Comparison of ENCODE assay signal across 8 cellular contexts in the genomic region with DNA sequence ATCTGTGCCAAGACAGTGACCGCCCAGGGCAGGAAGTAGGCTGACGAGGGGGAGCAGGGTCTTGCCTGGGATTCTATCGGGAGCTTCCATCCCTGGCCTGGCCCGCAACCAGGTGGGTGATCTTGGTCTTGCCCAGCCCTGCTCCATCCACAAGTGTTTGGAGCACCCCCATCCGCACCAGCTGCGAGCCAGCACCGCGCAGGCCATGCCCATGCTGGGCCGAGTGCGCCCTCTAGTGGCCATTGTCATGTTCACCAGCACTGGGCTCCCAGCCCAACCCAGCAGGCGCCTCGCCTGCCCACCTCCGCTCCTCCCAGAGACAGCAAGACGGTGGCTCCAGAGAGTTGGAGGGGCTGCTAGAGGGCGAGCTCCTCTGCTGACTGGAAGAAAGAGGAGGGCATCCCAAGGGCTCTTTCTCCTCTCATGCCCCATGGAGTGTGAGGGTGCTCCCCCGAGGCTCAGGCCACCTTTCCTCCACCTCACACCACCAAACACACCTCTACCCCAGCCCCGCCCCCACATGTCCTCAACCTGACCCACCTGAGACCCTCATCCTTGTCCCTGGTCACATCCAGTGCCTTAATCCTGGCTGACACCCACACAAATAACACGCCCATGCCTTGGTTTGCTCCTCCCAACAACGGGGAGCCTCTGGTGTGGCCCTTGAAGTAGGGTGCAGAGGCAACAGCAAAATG. TPM values are rescaled to one million over a fixed set of nuclear protein-coding genes. Genes with fewer than 3 reads are reported as not detected.
DNase-seq lines count a peak whose midpoint lies in the region; ATAC-seq, FAIRE-seq and TF ChIP-seq lines count a peak whose summit lies in the region.

No MANE protein-coding gene starts in this region.

- POLR2A ChIA-PET in A673 (lab: Charles Lee; ENCODE audit: low non-redundant PET) (no interaction called here), activated B cell treated with CpG ODN at 0.5 μM for 24 hours (lab: Charles Lee) (interaction anchor here (1.7 kb wide), 1 partner anchor 475 kb away, joined by 6 read pairs; no protein-coding TSS in a partner anchor)

- no peaks in the 10 kb centered on the region for H3K9me1 ChIP-seq in keratinocyte (ENCODE audit: control insufficient read depth, extremely low read depth, insufficient read depth, low read length)

- intact Hi-C loops in A673 (cut with micrococcal nuclease; ENCODE audit: unreplicated experiment) (loop anchor here (1.0 to 10.0 kb wide), 3 partner anchors 36 to 473 kb away; no protein-coding TSS in a partner anchor), activated B cell treated with CpG ODN at 0.5 μM for 24 hours (cut with micrococcal nuclease) (loop anchor here (1.0 kb wide), 5 partner anchors 37 to 566 kb away; a partner anchor contains a TSS), breast epithelium (cut with DNase I; ENCODE audit: low total_unique reads) (no loop called here)

- H3K4me2 ChIP-seq in keratinocyte (ENCODE audit: control insufficient read depth, extremely low read depth, insufficient read depth, low read depth, low read length), result no peak overlapping the region

- dilution Hi-C loops in keratinocyte (cut with MboI; ENCODE audit: extremely low pct_ligation_motif_present, low sequenced_read_pairs), result no loop called here

- H3K4me3 ChIP-seq in A673 (ENCODE audit: low read depth, low read length, poor library complexity, severe bottlenecking), result no peak overlapping the region
- H3K4me3 ChIP-seq in breast epithelium, result no peak overlapping the region
- H3K4me3 ChIP-seq in keratinocyte (ENCODE audit: control insufficient read depth in 2 of 3, extremely low read depth in 1 of 3, insufficient read depth in 2 of 3, low read depth in 1 of 3, low read length in 3 of 3), result no peak overlapping the region

- ATAC-seq in GM18505 (IDR thresholded peaks at IDR 0.05; ENCODE audit: unreplicated experiment) (peak; percentile 92), HG02943 (IDR thresholded peaks at IDR 0.05; ENCODE audit: low read depth, unreplicated experiment) (peak; percentile 72), activated B cell treated with CpG ODN at 0.5 μM for 24 hours (ENCODE audit: low read depth) (peak; percentile 99)

- H3K36me3 ChIP-seq in A673 (ENCODE audit: insufficient read depth, low read length, poor library complexity, severe bottlenecking), result no peaks in the 10 kb centered on the region
- no peaks in the 10 kb centered on the region for H3K36me3 ChIP-seq in breast epithelium
- no peaks in the 10 kb centered on the region for H3K36me3 ChIP-seq in keratinocyte (ENCODE audit: control insufficient read depth in 2 of 2, extremely low read depth in 1 of 2, insufficient read depth in 2 of 2, low read length in 2 of 2)

- H3K9me3 ChIP-seq in A673 (ENCODE audit: low read depth, low read length, poor library complexity, severe bottlenecking), result no peaks in the 10 kb centered on the region
- H3K9me3 ChIP-seq in breast epithelium, result no peaks in the 10 kb centered on the region
- peaks cover 8% of the 10 kb centered on the region for H3K9me3 ChIP-seq in keratinocyte (ENCODE audit: control insufficient read depth, low read depth, low read length)

- no peak for TF ChIP-seq POLR2A in GM18505 (IDR thresholded peaks at IDR 0.05; ENCODE audit: borderline replicate concordance, extremely low read depth, insufficient read depth, insufficient read length)
- TF ChIP-seq POLR2A in breast epithelium (IDR thresholded peaks at IDR 0.05), result no peak

- no peak overlapping the region for H3K9ac ChIP-seq in keratinocyte (ENCODE audit: control insufficient read depth, extremely low read depth, insufficient read depth, low read length)

- H3K9me3 Mint-ChIP-seq in activated B cell treated with CpG ODN at 0.5 μM for 24 hours, result no peaks in the 10 kb centered on the region

- H3K27me3 Mint-ChIP-seq in activated B cell treated with CpG ODN at 0.5 μM for 24 hours, result no peaks in the 10 kb centered on the region

- no peaks in the 10 kb centered on the region for H3K79me2 ChIP-seq in keratinocyte (ENCODE audit: control insufficient read depth, insufficient read depth, low read length)

- H3K27ac ChIP-seq in A673 (ENCODE audit: low read depth, low read length, poor library complexity, severe bottlenecking) (no peak overlapping the region), breast epithelium (no peak overlapping the region), keratinocyte (ENCODE audit: control insufficient read depth, insufficient read depth, low read length) (no peak overlapping the region)

- H3K4me1 ChIP-seq in A673 (ENCODE audit: insufficient read depth, low read length, poor library complexity, severe bottlenecking) (no peaks in the 10 kb centered on the region), breast epithelium (no peaks in the 10 kb centered on the region), keratinocyte (ENCODE audit: control insufficient read depth, extremely low read depth, insufficient read depth, low read length) (no peaks in the 10 kb centered on the region)

- H3K27me3 ChIP-seq in A673 (replicated peaks; ENCODE audit: insufficient read depth, low read depth, low read length, poor library complexity) (no peaks in the 10 kb centered on the region), breast epithelium (peaks cover 0 to 87% of the 10 kb centered on the region in 2 donors), keratinocyte (ENCODE audit: control insufficient read depth, extremely low read depth, insufficient read depth, low read length) (peaks cover 14% of the 10 kb centered on the region)

- DNase-seq in A673 (ENCODE audit: low spot score) (peak; percentile 83), NCI-H2171 (lab: John Stamatoyannopoulos, UW) (peak; percentile 44), activated B cell treated with CpG ODN at 0.5 μM for 24 hours (peak; percentile 68), breast epithelium (ENCODE audit: low spot score in 2 of 2) (peak; percentile 62 to 79), keratinocyte (ENCODE audit: low read depth, low spot score) (no peak)
- DNase-seq in stimulated activated CD4-positive, alpha-beta T cell treated with anti-CD3 and anti-CD28 coated beads, Interleukin-1b, Interleukin-23, amount 100 ng/mL, for 4 hours (ENCODE audit: low read depth in 2 of 2), result peak; percentile 76 to 81

- H3K4me1 Mint-ChIP-seq in activated B cell treated with CpG ODN at 0.5 μM for 24 hours, result no peaks in the 10 kb centered on the region

- H4K20me1 ChIP-seq in keratinocyte (ENCODE audit: control insufficient read depth, extremely low read depth, insufficient read depth, low read length), result no peaks in the 10 kb centered on the region

- H3K36me3 Mint-ChIP-seq in activated B cell treated with CpG ODN at 0.5 μM for 24 hours (ENCODE audit: low read depth), result no peaks in the 10 kb centered on the region

- no peak overlapping the region for H3K4me3 Mint-ChIP-seq in activated B cell treated with CpG ODN at 0.5 μM for 24 hours

- CTCF ChIA-PET in A673 (lab: Charles Lee), result interaction anchor here (0.6 to 1.9 kb wide), 5 partner anchors 10 to 47 kb away, joined by 3 to 13 read pairs (median 3); a partner anchor contains a TSS
- CTCF ChIA-PET in activated B cell treated with CpG ODN at 0.5 μM for 24 hours (lab: Charles Lee), result interaction anchor here (0.8 to 4.2 kb wide), 6 partner anchors 37 to 566 kb away, joined by 4 to 21 read pairs (median 6); a partner anchor contains a TSS

- no peak overlapping the region for H3K27ac Mint-ChIP-seq in activated B cell treated with CpG ODN at 0.5 μM for 24 hours

- BruUV-seq in A673 (replicated peaks; lab: Mats Ljungman, UMichigan), result no TSS peak

- FAIRE-seq in keratinocyte (lab: Jason Lieb, UNC), result no peak

- peak; percentile 91 for TF ChIP-seq CTCF in A673 (conservative IDR thresholded peaks at IDR 0.05; ENCODE audit: low read depth, low read length)
- TF ChIP-seq CTCF in activated B cell treated with CpG ODN at 0.5 μM for 24 hours (IDR thresholded peaks at IDR 0.05), result no peak
- TF ChIP-seq CTCF in breast epithelium (IDR thresholded peaks at IDR 0.05), result peak; percentile 76 to 82 (median 76)
- peak in 2 of 3 experiments; percentile 48 to 89 for TF ChIP-seq CTCF in keratinocyte (optimal IDR thresholded peaks at IDR 0.05 in 1 of 3, IDR thresholded peaks at IDR 0.05 in 1 of 3, conservative IDR thresholded peaks at IDR 0.05 in 1 of 3; ENCODE audit: extremely low read depth in 1 of 3, insufficient read depth in 2 of 3, low read length in 3 of 3)

- H2AFZ ChIP-seq in keratinocyte (ENCODE audit: control insufficient read depth, low read length), result no peak overlapping the region

RNA-seq across cellular contexts. Expression of a gene that starts 9.8 kb away (rescaled TPM):
- total RNA-seq in A673 (2021) (0.11 and 0.42 TPM in 2 replicates), activated B cell treated with CpG ODN at 0.5 μM for 24 hours (not detected in 2 replicates), breast epithelium (not detected)
- polyA plus RNA-seq in keratinocyte, result not detected in 3 replicates
- polyA plus RNA-seq in keratinocyte (2011; ENCODE audit: low read depth), result not detected
- polyA plus RNA-seq in keratinocyte (2011; cell fraction: cytosol; rRNA removed), result not detected in 2 replicates
- polyA plus RNA-seq in keratinocyte (2011; cell fraction: nucleus; rRNA removed), result not detected in 2 replicates
- not detected in 2 replicates for polyA plus RNA-seq in keratinocyte (2012; ENCODE audit: low replicate concordance)
- polyA minus RNA-seq in keratinocyte, result not detected in 3 replicates
- polyA minus RNA-seq in keratinocyte (2011; cell fraction: cytosol; rRNA and poly(A)+ RNA removed), result not detected
- polyA minus RNA-seq in keratinocyte (2011; cell fraction: nucleus; rRNA and poly(A)+ RNA removed), result not detected in 2 replicates

RNA-seq across cellular contexts. Expression of a gene that starts 12.9 kb away (rescaled TPM):
- total RNA-seq in A673 (2021) (51.8 and 90.9 TPM in 2 replicates), activated B cell treated with CpG ODN at 0.5 μM for 24 hours (not detected in 2 replicates), breast epithelium (10 to 100 TPM in 2 of 3 donors, 1 to 10 TPM in 1; 9.7 to 21.3 (median 11.0) TPM)
- polyA plus RNA-seq in keratinocyte, result 0.03 to 0.12 TPM (median 0.07 TPM) in 3 replicates
- polyA plus RNA-seq in keratinocyte (2011; ENCODE audit: low read depth), result 3.4 TPM
- 0.07 and 0.12 TPM in 2 replicates for polyA plus RNA-seq in keratinocyte (2011; cell fraction: cytosol; rRNA removed)
- 0.08 and 0.09 TPM in 2 replicates for polyA plus RNA-seq in keratinocyte (2011; cell fraction: nucleus; rRNA removed)
- 1.5 TPM in 1 of 2 replicates, not detected in the other for polyA plus RNA-seq in keratinocyte (2012; ENCODE audit: low replicate concordance)
- 0.07 TPM in 1 of 3 replicates, not detected in the others for polyA minus RNA-seq in keratinocyte
- polyA minus RNA-seq in keratinocyte (2011; cell fraction: cytosol; rRNA and poly(A)+ RNA removed), result not detected
- not detected in 2 replicates for polyA minus RNA-seq in keratinocyte (2011; cell fraction: nucleus; rRNA and poly(A)+ RNA removed)

RNA-seq across cellular contexts. Expression of a gene that starts 37.3 kb away (rescaled TPM):
- 75.3 and 82.6 TPM in 2 replicates for total RNA-seq in A673 (2021)
- 39.2 and 42.7 TPM in 2 replicates for total RNA-seq in activated B cell treated with CpG ODN at 0.5 μM for 24 hours
- total RNA-seq in breast epithelium, result 10 to 100 TPM; 19.0 to 26.2 (median 21.9) TPM
- polyA plus RNA-seq in keratinocyte, result 9.2 to 23.1 TPM (median 13.8 TPM) in 3 replicates
- 11.4 TPM for polyA plus RNA-seq in keratinocyte (2011; ENCODE audit: low read depth)
- polyA plus RNA-seq in keratinocyte (2011; cell fraction: cytosol; rRNA removed), result 6.6 and 9.5 TPM in 2 replicates
- polyA plus RNA-seq in keratinocyte (2011; cell fraction: nucleus; rRNA removed), result 16.3 and 17.5 TPM in 2 replicates
- polyA plus RNA-seq in keratinocyte (2012; ENCODE audit: low replicate concordance), result 4.8 and 24.0 TPM in 2 replicates
- 8.5 to 18.4 TPM (median 13.5 TPM) in 3 replicates for polyA minus RNA-seq in keratinocyte
- polyA minus RNA-seq in keratinocyte (2011; cell fraction: cytosol; rRNA and poly(A)+ RNA removed), result 9.6 TPM
- 2.2 and 5.1 TPM in 2 replicates for polyA minus RNA-seq in keratinocyte (2011; cell fraction: nucleus; rRNA and poly(A)+ RNA removed)

Comparison
In these comparisons a context has a peak if more than half of its experiments do, and no peak if none do; other contexts are left out.
1. RNA of a gene that starts 12.9 kb away (total RNA-seq): 51.8 to 90.9 TPM in A673 and 9.7 to 21.3 TPM in breast epithelium; not detected in activated B cell treated with CpG ODN at 0.5 μM for 24 hours; every median in the first group is over 10 times any median in the second.
2. Peak in every context shown above with its lines, with median percentiles within 50 percentile points of each other: ATAC-seq.